1 cellular context compared by ENCODE assay signal in the genomic region with DNA sequence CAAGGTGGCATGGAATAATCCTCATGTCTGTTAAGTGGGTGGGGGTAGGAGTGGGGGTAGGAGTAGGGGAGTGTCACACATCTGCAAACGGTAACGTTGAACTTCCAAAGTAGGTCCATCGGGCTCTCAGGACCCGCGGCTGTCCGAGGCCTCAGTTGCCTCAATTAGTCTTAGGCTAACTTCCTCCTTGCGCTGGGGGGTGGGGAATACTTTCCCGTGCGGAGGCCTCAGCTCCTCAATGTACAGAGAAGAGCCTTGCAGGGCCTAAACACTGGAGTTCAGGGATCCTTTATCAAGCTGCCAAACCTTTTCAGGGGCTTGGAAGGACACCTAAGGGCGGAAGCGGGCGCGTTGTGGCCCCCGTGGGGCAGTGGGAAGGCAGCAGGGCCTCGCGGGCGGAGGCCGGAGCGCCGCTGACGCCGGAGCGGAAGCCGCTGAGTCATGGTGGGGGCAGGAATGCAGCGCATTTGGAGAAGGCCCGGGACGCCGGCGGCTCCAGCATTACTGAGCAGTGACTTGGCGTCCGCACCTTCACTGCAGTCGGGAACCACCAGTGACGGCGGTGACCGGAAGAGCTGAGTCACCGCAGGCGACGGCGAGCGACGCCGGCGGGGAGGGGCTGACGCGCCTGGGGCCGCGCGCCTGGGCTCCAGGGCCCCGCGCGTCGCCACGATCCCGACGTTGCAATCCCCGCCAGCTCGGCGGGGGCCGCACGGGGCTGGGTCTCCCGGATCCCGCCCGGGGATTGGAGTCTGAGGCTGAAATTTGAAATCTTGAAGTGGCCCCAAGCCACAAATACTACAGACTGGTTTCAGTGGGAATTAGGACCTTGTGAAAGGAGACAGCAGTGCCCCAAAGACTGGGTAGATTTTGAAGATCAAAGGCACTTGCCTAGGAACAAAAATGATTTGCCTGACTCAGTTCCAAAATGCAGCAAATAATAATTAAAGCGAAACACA.
TF ChIP-seq lines count a peak whose summit lies in the region.

No MANE protein-coding gene starts in this region.

TF ChIP-seq in K562, 482 proteins besides CTCF, POLR2A, EP300 and RAD21 (continued from another document and continues in another):
- TF ChIP-seq, protein P1, sequence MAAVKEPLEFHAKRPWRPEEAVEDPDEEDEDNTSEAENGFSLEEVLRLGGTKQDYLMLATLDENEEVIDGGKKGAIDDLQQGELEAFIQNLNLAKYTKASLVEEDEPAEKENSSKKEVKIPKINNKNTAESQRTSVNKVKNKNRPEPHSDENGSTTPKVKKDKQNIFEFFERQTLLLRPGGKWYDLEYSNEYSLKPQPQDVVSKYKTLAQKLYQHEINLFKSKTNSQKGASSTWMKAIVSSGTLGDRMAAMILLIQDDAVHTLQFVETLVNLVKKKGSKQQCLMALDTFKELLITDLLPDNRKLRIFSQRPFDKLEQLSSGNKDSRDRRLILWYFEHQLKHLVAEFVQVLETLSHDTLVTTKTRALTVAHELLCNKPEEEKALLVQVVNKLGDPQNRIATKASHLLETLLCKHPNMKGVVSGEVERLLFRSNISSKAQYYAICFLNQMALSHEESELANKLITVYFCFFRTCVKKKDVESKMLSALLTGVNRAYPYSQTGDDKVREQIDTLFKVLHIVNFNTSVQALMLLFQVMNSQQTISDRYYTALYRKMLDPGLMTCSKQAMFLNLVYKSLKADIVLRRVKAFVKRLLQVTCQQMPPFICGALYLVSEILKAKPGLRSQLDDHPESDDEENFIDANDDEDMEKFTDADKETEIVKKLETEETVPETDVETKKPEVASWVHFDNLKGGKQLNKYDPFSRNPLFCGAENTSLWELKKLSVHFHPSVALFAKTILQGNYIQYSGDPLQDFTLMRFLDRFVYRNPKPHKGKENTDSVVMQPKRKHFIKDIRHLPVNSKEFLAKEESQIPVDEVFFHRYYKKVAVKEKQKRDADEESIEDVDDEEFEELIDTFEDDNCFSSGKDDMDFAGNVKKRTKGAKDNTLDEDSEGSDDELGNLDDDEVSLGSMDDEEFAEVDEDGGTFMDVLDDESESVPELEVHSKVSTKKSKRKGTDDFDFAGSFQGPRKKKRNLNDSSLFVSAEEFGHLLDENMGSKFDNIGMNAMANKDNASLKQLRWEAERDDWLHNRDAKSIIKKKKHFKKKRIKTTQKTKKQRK (IDR thresholded peaks at IDR 0.05; ENCODE audit: borderline replicate concordance, low read depth, low read length): no peak
- TF ChIP-seq ZNF174 (CRISPR knock-in tag; IDR thresholded peaks at IDR 0.05): no peak
- TF ChIP-seq, protein P2, sequence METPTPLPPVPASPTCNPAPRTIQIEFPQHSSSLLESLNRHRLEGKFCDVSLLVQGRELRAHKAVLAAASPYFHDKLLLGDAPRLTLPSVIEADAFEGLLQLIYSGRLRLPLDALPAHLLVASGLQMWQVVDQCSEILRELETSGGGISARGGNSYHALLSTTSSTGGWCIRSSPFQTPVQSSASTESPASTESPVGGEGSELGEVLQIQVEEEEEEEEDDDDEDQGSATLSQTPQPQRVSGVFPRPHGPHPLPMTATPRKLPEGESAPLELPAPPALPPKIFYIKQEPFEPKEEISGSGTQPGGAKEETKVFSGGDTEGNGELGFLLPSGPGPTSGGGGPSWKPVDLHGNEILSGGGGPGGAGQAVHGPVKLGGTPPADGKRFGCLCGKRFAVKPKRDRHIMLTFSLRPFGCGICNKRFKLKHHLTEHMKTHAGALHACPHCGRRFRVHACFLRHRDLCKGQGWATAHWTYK (CRISPR knock-in tag; IDR thresholded peaks at IDR 0.05): peak; percentile 23; the same call in 1 of the 2 replicates
- TF ChIP-seq, protein P3, sequence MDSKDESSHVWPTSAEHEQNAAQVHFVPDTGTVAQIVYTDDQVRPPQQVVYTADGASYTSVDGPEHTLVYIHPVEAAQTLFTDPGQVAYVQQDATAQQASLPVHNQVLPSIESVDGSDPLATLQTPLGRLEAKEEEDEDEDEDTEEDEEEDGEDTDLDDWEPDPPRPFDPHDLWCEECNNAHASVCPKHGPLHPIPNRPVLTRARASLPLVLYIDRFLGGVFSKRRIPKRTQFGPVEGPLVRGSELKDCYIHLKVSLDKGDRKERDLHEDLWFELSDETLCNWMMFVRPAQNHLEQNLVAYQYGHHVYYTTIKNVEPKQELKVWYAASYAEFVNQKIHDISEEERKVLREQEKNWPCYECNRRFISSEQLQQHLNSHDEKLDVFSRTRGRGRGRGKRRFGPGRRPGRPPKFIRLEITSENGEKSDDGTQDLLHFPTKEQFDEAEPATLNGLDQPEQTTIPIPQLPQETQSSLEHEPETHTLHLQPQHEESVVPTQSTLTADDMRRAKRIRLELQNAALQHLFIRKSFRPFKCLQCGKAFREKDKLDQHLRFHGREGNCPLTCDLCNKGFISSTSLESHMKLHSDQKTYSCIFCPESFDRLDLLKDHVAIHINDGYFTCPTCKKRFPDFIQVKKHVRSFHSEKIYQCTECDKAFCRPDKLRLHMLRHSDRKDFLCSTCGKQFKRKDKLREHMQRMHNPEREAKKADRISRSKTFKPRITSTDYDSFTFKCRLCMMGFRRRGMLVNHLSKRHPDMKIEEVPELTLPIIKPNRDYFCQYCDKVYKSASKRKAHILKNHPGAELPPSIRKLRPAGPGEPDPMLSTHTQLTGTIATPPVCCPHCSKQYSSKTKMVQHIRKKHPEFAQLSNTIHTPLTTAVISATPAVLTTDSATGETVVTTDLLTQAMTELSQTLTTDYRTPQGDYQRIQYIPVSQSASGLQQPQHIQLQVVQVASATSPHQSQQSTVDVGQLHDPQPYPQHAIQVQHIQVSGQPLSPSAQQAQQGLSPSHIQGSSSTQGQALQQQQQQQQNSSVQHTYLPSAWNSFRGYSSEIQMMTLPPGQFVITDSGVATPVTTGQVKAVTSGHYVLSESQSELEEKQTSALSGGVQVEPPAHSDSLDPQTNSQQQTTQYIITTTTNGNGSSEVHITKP (IDR thresholded peaks at IDR 0.05; ENCODE audit: partially characterized antibody): peak; percentile 33
- 0 out of 2 replicates have a peak, but pooled peaks have one; percentile 65 for TF ChIP-seq CBFB (CRISPR knock-in tag; IDR thresholded peaks at IDR 0.05)
- TF ChIP-seq, protein P4, sequence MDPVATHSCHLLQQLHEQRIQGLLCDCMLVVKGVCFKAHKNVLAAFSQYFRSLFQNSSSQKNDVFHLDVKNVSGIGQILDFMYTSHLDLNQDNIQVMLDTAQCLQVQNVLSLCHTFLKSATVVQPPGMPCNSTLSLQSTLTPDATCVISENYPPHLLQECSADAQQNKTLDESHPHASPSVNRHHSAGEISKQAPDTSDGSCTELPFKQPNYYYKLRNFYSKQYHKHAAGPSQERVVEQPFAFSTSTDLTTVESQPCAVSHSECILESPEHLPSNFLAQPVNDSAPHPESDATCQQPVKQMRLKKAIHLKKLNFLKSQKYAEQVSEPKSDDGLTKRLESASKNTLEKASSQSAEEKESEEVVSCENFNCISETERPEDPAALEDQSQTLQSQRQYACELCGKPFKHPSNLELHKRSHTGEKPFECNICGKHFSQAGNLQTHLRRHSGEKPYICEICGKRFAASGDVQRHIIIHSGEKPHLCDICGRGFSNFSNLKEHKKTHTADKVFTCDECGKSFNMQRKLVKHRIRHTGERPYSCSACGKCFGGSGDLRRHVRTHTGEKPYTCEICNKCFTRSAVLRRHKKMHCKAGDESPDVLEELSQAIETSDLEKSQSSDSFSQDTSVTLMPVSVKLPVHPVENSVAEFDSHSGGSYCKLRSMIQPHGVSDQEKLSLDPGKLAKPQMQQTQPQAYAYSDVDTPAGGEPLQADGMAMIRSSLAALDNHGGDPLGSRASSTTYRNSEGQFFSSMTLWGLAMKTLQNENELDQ (CRISPR knock-in tag; IDR thresholded peaks at IDR 0.05; ENCODE audit: borderline replicate concordance): no peak
- no peak for TF ChIP-seq KLF13 (tag; IDR thresholded peaks at IDR 0.05; ENCODE audit: borderline replicate concordance, low read depth)
- no peak for TF ChIP-seq ZNF232 (CRISPR knock-in tag; IDR thresholded peaks at IDR 0.05)
- TF ChIP-seq, protein P5, sequence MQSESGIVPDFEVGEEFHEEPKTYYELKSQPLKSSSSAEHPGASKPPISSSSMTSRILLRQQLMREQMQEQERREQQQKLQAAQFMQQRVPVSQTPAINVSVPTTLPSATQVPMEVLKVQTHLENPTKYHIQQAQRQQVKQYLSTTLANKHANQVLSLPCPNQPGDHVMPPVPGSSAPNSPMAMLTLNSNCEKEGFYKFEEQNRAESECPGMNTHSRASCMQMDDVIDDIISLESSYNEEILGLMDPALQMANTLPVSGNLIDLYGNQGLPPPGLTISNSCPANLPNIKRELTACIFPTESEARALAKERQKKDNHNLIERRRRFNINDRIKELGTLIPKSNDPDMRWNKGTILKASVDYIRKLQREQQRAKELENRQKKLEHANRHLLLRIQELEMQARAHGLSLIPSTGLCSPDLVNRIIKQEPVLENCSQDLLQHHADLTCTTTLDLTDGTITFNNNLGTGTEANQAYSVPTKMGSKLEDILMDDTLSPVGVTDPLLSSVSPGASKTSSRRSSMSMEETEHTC (IDR thresholded peaks at IDR 0.05): no peak
- no peak for TF ChIP-seq ZNF780A (CRISPR knock-in tag; IDR thresholded peaks at IDR 0.05)
- TF ChIP-seq, protein P6, sequence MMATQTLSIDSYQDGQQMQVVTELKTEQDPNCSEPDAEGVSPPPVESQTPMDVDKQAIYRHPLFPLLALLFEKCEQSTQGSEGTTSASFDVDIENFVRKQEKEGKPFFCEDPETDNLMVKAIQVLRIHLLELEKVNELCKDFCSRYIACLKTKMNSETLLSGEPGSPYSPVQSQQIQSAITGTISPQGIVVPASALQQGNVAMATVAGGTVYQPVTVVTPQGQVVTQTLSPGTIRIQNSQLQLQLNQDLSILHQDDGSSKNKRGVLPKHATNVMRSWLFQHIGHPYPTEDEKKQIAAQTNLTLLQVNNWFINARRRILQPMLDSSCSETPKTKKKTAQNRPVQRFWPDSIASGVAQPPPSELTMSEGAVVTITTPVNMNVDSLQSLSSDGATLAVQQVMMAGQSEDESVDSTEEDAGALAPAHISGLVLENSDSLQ (IDR thresholded peaks at IDR 0.05): 0 out of 2 replicates have a peak, but pooled peaks have one; percentile 28
- no peak for TF ChIP-seq KLF16 (IDR thresholded peaks at IDR 0.05)
- no peak for TF ChIP-seq MTF1 (CRISPR knock-in tag; IDR thresholded peaks at IDR 0.05; ENCODE audit: borderline replicate concordance)
- TF ChIP-seq ZFP1 (CRISPR knock-in tag; IDR thresholded peaks at IDR 0.05): no peak
- TF ChIP-seq, protein P7, sequence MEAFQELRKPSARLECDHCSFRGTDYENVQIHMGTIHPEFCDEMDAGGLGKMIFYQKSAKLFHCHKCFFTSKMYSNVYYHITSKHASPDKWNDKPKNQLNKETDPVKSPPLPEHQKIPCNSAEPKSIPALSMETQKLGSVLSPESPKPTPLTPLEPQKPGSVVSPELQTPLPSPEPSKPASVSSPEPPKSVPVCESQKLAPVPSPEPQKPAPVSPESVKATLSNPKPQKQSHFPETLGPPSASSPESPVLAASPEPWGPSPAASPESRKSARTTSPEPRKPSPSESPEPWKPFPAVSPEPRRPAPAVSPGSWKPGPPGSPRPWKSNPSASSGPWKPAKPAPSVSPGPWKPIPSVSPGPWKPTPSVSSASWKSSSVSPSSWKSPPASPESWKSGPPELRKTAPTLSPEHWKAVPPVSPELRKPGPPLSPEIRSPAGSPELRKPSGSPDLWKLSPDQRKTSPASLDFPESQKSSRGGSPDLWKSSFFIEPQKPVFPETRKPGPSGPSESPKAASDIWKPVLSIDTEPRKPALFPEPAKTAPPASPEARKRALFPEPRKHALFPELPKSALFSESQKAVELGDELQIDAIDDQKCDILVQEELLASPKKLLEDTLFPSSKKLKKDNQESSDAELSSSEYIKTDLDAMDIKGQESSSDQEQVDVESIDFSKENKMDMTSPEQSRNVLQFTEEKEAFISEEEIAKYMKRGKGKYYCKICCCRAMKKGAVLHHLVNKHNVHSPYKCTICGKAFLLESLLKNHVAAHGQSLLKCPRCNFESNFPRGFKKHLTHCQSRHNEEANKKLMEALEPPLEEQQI (IDR thresholded peaks at IDR 0.05): no peak
- TF ChIP-seq, protein P8, sequence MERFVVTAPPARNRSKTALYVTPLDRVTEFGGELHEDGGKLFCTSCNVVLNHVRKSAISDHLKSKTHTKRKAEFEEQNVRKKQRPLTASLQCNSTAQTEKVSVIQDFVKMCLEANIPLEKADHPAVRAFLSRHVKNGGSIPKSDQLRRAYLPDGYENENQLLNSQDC (CRISPR knock-in tag; IDR thresholded peaks at IDR 0.05): no peak
- TF ChIP-seq PHF8 (IDR thresholded peaks at IDR 0.05; ENCODE audit: borderline replicate concordance, low read length): peak; percentile 69; the same call in 1 of the 2 replicates
- TF ChIP-seq CREB5 (CRISPR knock-in tag; IDR thresholded peaks at IDR 0.05): no peak
- TF ChIP-seq RBM39 (optimal IDR thresholded peaks at IDR 0.05; ENCODE audit: low read depth, low read length): no peak
- TF ChIP-seq MED1 (CRISPR knock-in tag; IDR thresholded peaks at IDR 0.05; ENCODE audit: borderline replicate concordance): no peak
- TF ChIP-seq, protein P9, sequence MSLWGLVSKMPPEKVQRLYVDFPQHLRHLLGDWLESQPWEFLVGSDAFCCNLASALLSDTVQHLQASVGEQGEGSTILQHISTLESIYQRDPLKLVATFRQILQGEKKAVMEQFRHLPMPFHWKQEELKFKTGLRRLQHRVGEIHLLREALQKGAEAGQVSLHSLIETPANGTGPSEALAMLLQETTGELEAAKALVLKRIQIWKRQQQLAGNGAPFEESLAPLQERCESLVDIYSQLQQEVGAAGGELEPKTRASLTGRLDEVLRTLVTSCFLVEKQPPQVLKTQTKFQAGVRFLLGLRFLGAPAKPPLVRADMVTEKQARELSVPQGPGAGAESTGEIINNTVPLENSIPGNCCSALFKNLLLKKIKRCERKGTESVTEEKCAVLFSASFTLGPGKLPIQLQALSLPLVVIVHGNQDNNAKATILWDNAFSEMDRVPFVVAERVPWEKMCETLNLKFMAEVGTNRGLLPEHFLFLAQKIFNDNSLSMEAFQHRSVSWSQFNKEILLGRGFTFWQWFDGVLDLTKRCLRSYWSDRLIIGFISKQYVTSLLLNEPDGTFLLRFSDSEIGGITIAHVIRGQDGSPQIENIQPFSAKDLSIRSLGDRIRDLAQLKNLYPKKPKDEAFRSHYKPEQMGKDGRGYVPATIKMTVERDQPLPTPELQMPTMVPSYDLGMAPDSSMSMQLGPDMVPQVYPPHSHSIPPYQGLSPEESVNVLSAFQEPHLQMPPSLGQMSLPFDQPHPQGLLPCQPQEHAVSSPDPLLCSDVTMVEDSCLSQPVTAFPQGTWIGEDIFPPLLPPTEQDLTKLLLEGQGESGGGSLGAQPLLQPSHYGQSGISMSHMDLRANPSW (CRISPR knock-in tag; IDR thresholded peaks at IDR 0.05): no peak
- no peak for TF ChIP-seq ZNF347 (CRISPR knock-in tag; IDR thresholded peaks at IDR 0.05; ENCODE audit: low read depth)
